8 cellular contexts compared by ENCODE assay signal in the genomic region with DNA sequence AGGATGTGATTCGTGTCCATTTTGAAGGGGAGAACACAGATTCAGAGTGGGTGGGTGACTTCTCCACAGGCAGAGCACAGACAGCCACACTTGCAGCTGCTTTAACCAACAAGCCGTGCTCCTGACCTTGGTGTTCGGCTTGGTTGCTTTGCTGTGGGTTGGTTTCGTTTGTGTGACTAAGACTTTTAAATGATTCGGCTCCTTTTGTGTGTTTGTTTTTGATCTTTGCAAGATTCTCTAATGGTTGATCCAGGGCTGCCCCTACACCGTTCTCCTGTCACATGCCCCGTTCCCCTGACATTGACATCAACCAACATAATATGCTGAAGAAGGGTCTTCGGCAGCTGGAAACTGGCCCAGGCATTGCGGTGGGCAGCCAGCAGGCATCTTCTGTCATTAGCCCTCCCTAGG.
A peak's percentile ranks its signal among the peaks of the same experiment; 100 is the strongest.
DNase-seq lines count a peak whose midpoint lies in the region; ATAC-seq and TF ChIP-seq lines count a peak whose summit lies in the region.

No MANE protein-coding gene starts in this region.

- H3K79me2 ChIP-seq in smooth muscle cell (ENCODE audit: low read depth): no peaks in the 10 kb centered on the region

- H3K9ac ChIP-seq in smooth muscle cell (ENCODE audit: low read depth): no peak overlapping the region

- intact Hi-C loops in activated B cell treated with CpG ODN at 0.5 μM for 24 hours (cut with micrococcal nuclease): no loop called here
- intact Hi-C loops in psoas muscle (cut with DNase I): no loop called here

- H3K36me3 Mint-ChIP-seq in activated B cell treated with CpG ODN at 0.5 μM for 24 hours (ENCODE audit: low read depth): no peaks in the 10 kb centered on the region

- ATAC-seq in GM18868 (IDR thresholded peaks at IDR 0.05; ENCODE audit: unreplicated experiment) (peak; percentile 63), HG02642 (IDR thresholded peaks at IDR 0.05; ENCODE audit: poor library complexity, unreplicated experiment) (peak; percentile 76), activated B cell treated with CpG ODN at 0.5 μM for 24 hours (ENCODE audit: low read depth) (peak; percentile 21), psoas muscle (no peak), GM21367 (IDR thresholded peaks at IDR 0.05; ENCODE audit: unreplicated experiment) (no peak)

- H3K9me3 ChIP-seq in smooth muscle cell (replicated peaks; ENCODE audit: low read depth) (no peaks in the 10 kb centered on the region), psoas muscle (no peaks in the 10 kb centered on the region)

- no peaks in the 10 kb centered on the region for H3K27me3 ChIP-seq in smooth muscle cell (ENCODE audit: low read depth)
- peaks cover 0 to 13% (median 0%) of the 10 kb centered on the region in 3 donors for H3K27me3 ChIP-seq in psoas muscle (ENCODE audit: insufficient read depth in 3 of 3, low read length in 2 of 3)

- POLR2A ChIA-PET in activated B cell treated with CpG ODN at 0.5 μM for 24 hours (lab: Charles Lee) (no interaction called here), RWPE1 (lab: Yijun Ruan, JAX; ENCODE audit: low non-redundant PET) (no interaction called here)

- WGBS in smooth muscle cell (ENCODE audit: low lambda C conversion rate): 45% methylated on average over 9 of the region's 9 CpGs
- WGBS in psoas muscle, 3 donors: 65 to 74% (median 67%) methylated on average over 9 of the region's 9 CpGs

- H3F3A ChIP-seq in smooth muscle cell (ENCODE audit: low read depth): no peaks in the 10 kb centered on the region

- no peaks in the 10 kb centered on the region for H4K20me1 ChIP-seq in smooth muscle cell (ENCODE audit: low read depth)

- peaks cover 6% of the 10 kb centered on the region for H3K27me3 Mint-ChIP-seq in activated B cell treated with CpG ODN at 0.5 μM for 24 hours

- CTCF ChIA-PET in activated B cell treated with CpG ODN at 0.5 μM for 24 hours (lab: Charles Lee) (interaction anchor here (0.6 kb wide), 1 partner anchor 67 kb away, joined by 4 read pairs; no protein-coding TSS in a partner anchor), RWPE1 (lab: Yijun Ruan, JAX) (no interaction called here)

- peak overlapping the region; percentile 13 for H3K27ac ChIP-seq in smooth muscle cell (ENCODE audit: low read depth)
- no peak overlapping the region for H3K27ac ChIP-seq in RWPE1
- H3K27ac ChIP-seq in psoas muscle: no peak overlapping the region

- TF ChIP-seq CTCF in activated B cell treated with CpG ODN at 0.5 μM for 24 hours (IDR thresholded peaks at IDR 0.05): no peak
- TF ChIP-seq CTCF in smooth muscle cell (IDR thresholded peaks at IDR 0.05; ENCODE audit: borderline replicate concordance, insufficient read depth, poor library complexity, severe bottlenecking): no peak
- no peak for TF ChIP-seq CTCF in RWPE1 (conservative IDR thresholded peaks at IDR 0.05; ENCODE audit: low read depth)
- TF ChIP-seq CTCF in psoas muscle (IDR thresholded peaks at IDR 0.05): no peak

- H3K36me3 ChIP-seq in smooth muscle cell (ENCODE audit: low read depth) (no peaks in the 10 kb centered on the region), psoas muscle (ENCODE audit: insufficient read depth in 1 of 2, low read depth in 1 of 2) (no peaks in the 10 kb centered on the region)

- H3K4me2 ChIP-seq in smooth muscle cell: peak overlapping the region; percentile 30

- no peak overlapping the region for H3K4me3 Mint-ChIP-seq in activated B cell treated with CpG ODN at 0.5 μM for 24 hours

- H3K27ac Mint-ChIP-seq in activated B cell treated with CpG ODN at 0.5 μM for 24 hours: no peak overlapping the region

- DNase-seq in activated B cell treated with CpG ODN at 0.5 μM for 24 hours (no peak), smooth muscle cell (lab: John Stamatoyannopoulos, UW; ENCODE audit: unreplicated experiment) (no peak), NCI-H226 (no peak), RWPE1 (ENCODE audit: low spot score) (no peak), psoas muscle (no peak)

- H3K9me3 Mint-ChIP-seq in activated B cell treated with CpG ODN at 0.5 μM for 24 hours: no peaks in the 10 kb centered on the region

- peaks cover 9% of the 10 kb centered on the region for H3K4me1 ChIP-seq in smooth muscle cell (ENCODE audit: low read depth)
- no peaks in the 10 kb centered on the region for H3K4me1 ChIP-seq in psoas muscle

- peaks cover 9% of the 10 kb centered on the region for H3K4me1 Mint-ChIP-seq in activated B cell treated with CpG ODN at 0.5 μM for 24 hours

- no peak overlapping the region for H3K4me3 ChIP-seq in smooth muscle cell
- no peak overlapping the region for H3K4me3 ChIP-seq in psoas muscle

- H2AFZ ChIP-seq in smooth muscle cell (ENCODE audit: low read depth): peak overlapping the region; percentile 96

Comparison
In these comparisons a context has a peak if more than half of its experiments do, and no peak if none do; other contexts are left out.
1. ATAC-seq: peak in GM18868 (single experiment), HG02642 (single experiment) and activated B cell treated with CpG ODN at 0.5 μM for 24 hours (single experiment); none in psoas muscle (0 of 4) and GM21367 (single experiment).